Comparison of ENCODE assay signal across 1 cellular context in the genomic region with DNA sequence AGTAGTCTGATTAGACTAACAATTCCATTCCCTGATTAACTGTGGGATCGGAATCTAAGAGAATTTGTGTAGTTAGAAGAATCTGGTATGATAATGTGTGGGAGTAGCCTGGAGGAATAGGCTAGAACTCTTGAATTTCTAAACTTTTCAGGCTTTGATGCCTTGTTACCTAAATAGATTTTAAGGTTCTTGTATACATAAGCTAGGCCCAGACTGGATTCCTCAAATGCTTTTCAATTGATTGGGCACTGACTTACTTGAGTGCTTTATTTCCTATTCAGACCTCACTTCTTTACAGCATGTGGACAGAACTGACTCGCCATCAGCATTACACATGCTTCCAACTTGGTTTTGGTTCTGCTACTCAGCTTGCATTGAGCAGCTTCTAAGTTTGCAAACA.
TF ChIP-seq lines count a peak whose summit lies in the region.

No MANE protein-coding gene starts in this region.

TF ChIP-seq in IMR-90, 13 proteins besides CTCF, POLR2A, EP300 and RAD21:
- TF ChIP-seq MXI1 (IDR thresholded peaks at IDR 0.05; ENCODE audit: borderline replicate concordance, low read depth, low read length) (peak; percentile 93), ELK1 (IDR thresholded peaks at IDR 0.05; ENCODE audit: borderline replicate concordance, low read depth, low read length) (no peak)
- TF ChIP-seq, protein P1, sequence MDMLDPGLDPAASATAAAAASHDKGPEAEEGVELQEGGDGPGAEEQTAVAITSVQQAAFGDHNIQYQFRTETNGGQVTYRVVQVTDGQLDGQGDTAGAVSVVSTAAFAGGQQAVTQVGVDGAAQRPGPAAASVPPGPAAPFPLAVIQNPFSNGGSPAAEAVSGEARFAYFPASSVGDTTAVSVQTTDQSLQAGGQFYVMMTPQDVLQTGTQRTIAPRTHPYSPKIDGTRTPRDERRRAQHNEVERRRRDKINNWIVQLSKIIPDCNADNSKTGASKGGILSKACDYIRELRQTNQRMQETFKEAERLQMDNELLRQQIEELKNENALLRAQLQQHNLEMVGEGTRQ (IDR thresholded peaks at IDR 0.05; ENCODE audit: low read depth, low read length) = peak; percentile 15; the same call in 1 of the 2 replicates
